ENCODE assay signal across 8 cellular contexts in the genomic region with DNA sequence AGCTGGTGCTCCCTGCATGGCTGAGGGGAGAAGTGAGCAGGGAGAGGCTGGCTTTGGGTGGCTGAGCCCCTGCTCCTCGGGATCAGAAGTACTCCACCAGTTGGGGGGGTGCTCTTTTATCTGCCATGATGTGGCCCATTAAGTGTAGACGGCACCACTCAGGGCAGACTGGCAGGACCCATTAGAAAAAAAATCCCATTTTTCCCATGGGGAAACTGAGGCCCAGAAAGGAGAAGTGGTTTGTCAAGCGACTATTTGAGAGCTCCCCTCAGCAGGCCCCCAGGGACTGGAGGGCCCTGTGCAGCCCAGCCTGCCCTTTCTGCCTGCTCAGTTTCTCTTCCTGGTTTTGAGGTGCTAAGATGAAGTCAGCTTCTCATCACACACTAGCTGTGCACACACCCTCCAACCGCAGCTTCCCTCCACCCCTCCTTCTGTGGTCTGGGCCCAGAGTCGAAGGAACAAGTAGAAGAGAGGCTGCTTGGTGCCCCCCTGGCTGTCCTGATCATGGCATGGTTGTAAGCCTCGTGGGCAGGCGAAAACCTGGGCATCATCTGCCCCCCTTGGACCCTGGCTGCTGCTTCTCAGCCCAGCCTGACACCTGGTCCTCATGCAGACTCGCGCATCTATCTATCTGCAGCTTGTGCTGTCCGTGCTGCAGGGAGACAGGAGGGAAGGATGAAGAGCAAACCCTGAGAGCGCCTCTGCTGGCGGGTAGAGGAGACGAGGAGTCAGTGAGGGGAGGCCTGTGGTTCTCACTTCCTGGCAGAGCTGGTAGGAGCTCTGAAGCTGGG. TPM values are rescaled to one million over a fixed set of nuclear protein-coding genes. Genes with fewer than 3 reads are reported as not detected.
DNase-seq lines count a peak whose midpoint lies in the region; ATAC-seq, FAIRE-seq and TF ChIP-seq lines count a peak whose summit lies in the region.

No MANE protein-coding gene starts in this region.

- H3K36me3 ChIP-seq in KMS-11 (ENCODE audit: insufficient read depth) (no peaks in the 10 kb centered on the region), kidney (ENCODE audit: control insufficient read depth in 1 of 2, insufficient read depth in 2 of 2, low read length in 2 of 2) (no peaks in the 10 kb centered on the region)

- H3K27me3 ChIP-seq in KMS-11 (ENCODE audit: insufficient read depth, low read depth) = no peaks in the 10 kb centered on the region

- peak overlapping the region; percentile 99 for H3K4me2 ChIP-seq in KMS-11

- ATAC-seq in GM21576 (IDR thresholded peaks at IDR 0.05; ENCODE audit: unreplicated experiment) = peak; percentile 44

- H3K79me2 ChIP-seq in KMS-11 (ENCODE audit: insufficient read depth, low read depth) = peaks cover 93% of the 10 kb centered on the region

- H3K9ac ChIP-seq in KMS-11 (peak overlapping the region; percentile 32; the same call in 1 of the 2 replicates), kidney (ENCODE audit: low read length in 2 of 2) (peak overlapping the region in 1 of 2 donors; percentile 40)

- CTCF ChIA-PET in MCF 10A (lab: Yijun Ruan, JAX) = interaction anchor here (0.6 to 4.1 kb wide), 10 partner anchors 9 to 153 kb away, joined by 3 to 27 read pairs (median 4); no protein-coding TSS in a partner anchor

- H3K9me3 ChIP-seq in kidney (ENCODE audit: control insufficient read depth in 1 of 2, low read length in 2 of 2) = no peaks in the 10 kb centered on the region

- H3K4me3 Mint-ChIP-seq in MCF 10A (ENCODE audit: unreplicated experiment) = no peak overlapping the region

- peaks cover 53% of the 10 kb centered on the region for H3K4me1 Mint-ChIP-seq in MCF 10A (ENCODE audit: insufficient read depth, unreplicated experiment)

- no peak overlapping the region for H3K4me3 ChIP-seq in KMS-11 (IDR thresholded peaks at IDR 0.05; ENCODE audit: insufficient read depth, low read depth, low read length)
- no peak overlapping the region for H3K4me3 ChIP-seq in kidney (ENCODE audit: low read length in 2 of 2)

- TF ChIP-seq CTCF in KMS-11 (conservative IDR thresholded peaks at IDR 0.05; ENCODE audit: low read depth, low read length) = peak; percentile 78
- TF ChIP-seq CTCF in VCaP (conservative IDR thresholded peaks at IDR 0.05) = 0 out of 2 replicates have a peak, but pooled peaks have one; percentile 22
- no peak for TF ChIP-seq CTCF in MCF 10A (IDR thresholded peaks at IDR 0.05; ENCODE audit: unreplicated experiment)
- no peak for TF ChIP-seq CTCF in kidney (IDR thresholded peaks at IDR 0.05; ENCODE audit: borderline replicate concordance, extremely low read depth, insufficient read depth)

- no peak overlapping the region for H2AFZ ChIP-seq in KMS-11 (ENCODE audit: low read depth)

- H3K4me1 ChIP-seq in KMS-11 (ENCODE audit: low read depth, poor library complexity, severe bottlenecking) (peaks cover 82% of the 10 kb centered on the region), kidney (ENCODE audit: control insufficient read depth in 1 of 2, insufficient read depth in 1 of 2, low read depth in 1 of 2, low read length in 2 of 2) (peaks cover 62 to 67% of the 10 kb centered on the region in 2 donors)

- H3K27me3 Mint-ChIP-seq in MCF 10A (ENCODE audit: insufficient read depth, unreplicated experiment) = no peaks in the 10 kb centered on the region

- peak; percentile 70 for DNase-seq in EL
- DNase-seq in MCF 10A (ENCODE audit: unreplicated experiment) = peak; percentile 40
- DNase-seq in kidney = peak; percentile 87
- peak in 2 of 3 donors; percentile 63 to 74 for DNase-seq in stimulated activated CD4-positive, alpha-beta T cell treated with anti-CD3 and anti-CD28 coated beads, TNF-alpha, amount 100 ng/mL, for 1 hour (ENCODE audit: low read depth in 3 of 3, low spot score in 1 of 3)
- no peak for DNase-seq in NCI-H2171 (lab: John Stamatoyannopoulos, UW)

- peaks cover 10% of the 10 kb centered on the region; the same call in 1 of the 2 replicates for H4K20me1 ChIP-seq in KMS-11 (ENCODE audit: insufficient read depth)

- H3K36me3 Mint-ChIP-seq in MCF 10A (ENCODE audit: insufficient read depth, unreplicated experiment) = no peaks in the 10 kb centered on the region

- no peak overlapping the region for H3K27ac Mint-ChIP-seq in MCF 10A (ENCODE audit: low read depth, unreplicated experiment)

- intact Hi-C loops in MCF 10A (cut with micrococcal nuclease) = loop anchor here (10.0 kb wide), 1 partner anchor 417 kb away; a partner anchor contains a TSS
- intact Hi-C loops in kidney (cut with DNase I) = no loop called here

- H3K9me3 Mint-ChIP-seq in MCF 10A (ENCODE audit: unreplicated experiment) = no peaks in the 10 kb centered on the region

- FAIRE-seq in kidney (lab: Jason Lieb, UNC) = no peak

- H3K27ac ChIP-seq in KMS-11 (peak overlapping the region; percentile 77), VCaP (peak overlapping the region; percentile 52), kidney (ENCODE audit: low read depth in 2 of 2, low read length in 2 of 2) (peak overlapping the region in 1 of 2 donors; percentile 33)

- no TSS peak for BruUV-seq in MCF 10A (replicated peaks; lab: Mats Ljungman, UMichigan)

- POLR2A ChIA-PET in MCF 10A (lab: Yijun Ruan, JAX) = interaction anchor here (1.1 to 1.4 kb wide), 3 partner anchors 8 to 83 kb away, joined by 3 to 7 read pairs (median 5); no protein-coding TSS in a partner anchor

RNA-seq across cellular contexts. Expression of a gene that starts 5.6 kb away (rescaled TPM):
- 50.4 and 65.3 TPM in 2 replicates for total RNA-seq in MCF 10A (2022)
- total RNA-seq in kidney = 58.8 TPM
- 18.9 TPM for polyA plus RNA-seq in kidney (ENCODE audit: insufficient read depth, low read depth, low replicate concordance)

RNA-seq across cellular contexts. Expression of a gene that starts 25.2 kb away (rescaled TPM):
- total RNA-seq in MCF 10A (2022) (0.23 TPM in 1 of 2 replicates, not detected in the other), kidney (not detected)
- not detected for polyA plus RNA-seq in kidney (ENCODE audit: insufficient read depth, low read depth, low replicate concordance)

RNA-seq across cellular contexts. Expression of a gene that starts 38.8 kb away (rescaled TPM):
- total RNA-seq in MCF 10A (2022) (not detected in 2 replicates), kidney (not detected)
- polyA plus RNA-seq in kidney (ENCODE audit: insufficient read depth, low read depth, low replicate concordance) = not detected

RNA-seq across cellular contexts. Expression of a gene that starts 39.0 kb away (rescaled TPM):
- total RNA-seq in MCF 10A (2022) (not detected in 2 replicates), kidney (not detected)
- polyA plus RNA-seq in kidney (ENCODE audit: insufficient read depth, low read depth, low replicate concordance) = not detected

RNA-seq across cellular contexts. Expression of a gene that starts 55.5 kb away (rescaled TPM):
- total RNA-seq in MCF 10A (2022) (27.6 and 31.3 TPM in 2 replicates), kidney (36.1 TPM)
- 34.5 TPM for polyA plus RNA-seq in kidney (ENCODE audit: insufficient read depth, low read depth, low replicate concordance)

Comparison
In these comparisons a context has a peak if more than half of its experiments do, and no peak if none do; other contexts are left out.
1. CTCF ChIP-seq: peak in KMS-11 (single experiment) and VCaP (single experiment); none in MCF 10A (single experiment) and kidney (single experiment).